Comparison of ENCODE assay signal across 1 cellular context in genomic region chr5:102832445-102832844, GRCh38.
TF ChIP-seq lines count a peak whose summit lies in the region.

No MANE protein-coding gene starts in this region.

TF ChIP-seq in GM12878, 131 proteins besides CTCF, POLR2A, EP300 and RAD21:
- TF ChIP-seq ELK1 (IDR thresholded peaks at IDR 0.05; ENCODE audit: low read depth, low read length) (no peak), BCL3 (IDR thresholded peaks at IDR 0.05; ENCODE audit: borderline replicate concordance, insufficient read depth, low read depth, low read length, poor library complexity, severe bottlenecking) (no peak), USF1 (IDR thresholded peaks at IDR 0.05; ENCODE audit: borderline replicate concordance, extremely low read length, insufficient read depth, low read depth, low read length) (no peak), NBN (IDR thresholded peaks at IDR 0.05) (no peak), CUX1 (IDR thresholded peaks at IDR 0.05; ENCODE audit: insufficient replicate concordance, low read depth, low read length) (no peak), BRCA1 (IDR thresholded peaks at IDR 0.05; ENCODE audit: low read depth, low read length) (no peak), ATF2 (IDR thresholded peaks at IDR 0.05; ENCODE audit: low read length) (no peak), NFIC (IDR thresholded peaks at IDR 0.05; ENCODE audit: low read depth, low read length) (no peak), ESRRA (IDR thresholded peaks at IDR 0.05; ENCODE audit: low read length) (no peak), ATF7 (IDR thresholded peaks at IDR 0.05; ENCODE audit: low read depth) (no peak), SIX5 (IDR thresholded peaks at IDR 0.05; ENCODE audit: low read depth, low read length, severe bottlenecking) (no peak), WRNIP1 (IDR thresholded peaks at IDR 0.05; ENCODE audit: borderline replicate concordance, low read depth, low read length) (no peak)
- TF ChIP-seq, protein P1, sequence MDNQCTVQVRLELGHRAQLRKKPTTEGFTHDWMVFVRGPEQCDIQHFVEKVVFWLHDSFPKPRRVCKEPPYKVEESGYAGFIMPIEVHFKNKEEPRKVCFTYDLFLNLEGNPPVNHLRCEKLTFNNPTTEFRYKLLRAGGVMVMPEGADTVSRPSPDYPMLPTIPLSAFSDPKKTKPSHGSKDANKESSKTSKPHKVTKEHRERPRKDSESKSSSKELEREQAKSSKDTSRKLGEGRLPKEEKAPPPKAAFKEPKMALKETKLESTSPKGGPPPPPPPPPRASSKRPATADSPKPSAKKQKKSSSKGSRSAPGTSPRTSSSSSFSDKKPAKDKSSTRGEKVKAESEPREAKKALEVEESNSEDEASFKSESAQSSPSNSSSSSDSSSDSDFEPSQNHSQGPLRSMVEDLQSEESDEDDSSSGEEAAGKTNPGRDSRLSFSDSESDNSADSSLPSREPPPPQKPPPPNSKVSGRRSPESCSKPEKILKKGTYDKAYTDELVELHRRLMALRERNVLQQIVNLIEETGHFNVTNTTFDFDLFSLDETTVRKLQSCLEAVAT (IDR thresholded peaks at IDR 0.05): no peak
- TF ChIP-seq, protein P2, sequence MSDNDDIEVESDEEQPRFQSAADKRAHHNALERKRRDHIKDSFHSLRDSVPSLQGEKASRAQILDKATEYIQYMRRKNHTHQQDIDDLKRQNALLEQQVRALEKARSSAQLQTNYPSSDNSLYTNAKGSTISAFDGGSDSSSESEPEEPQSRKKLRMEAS (IDR thresholded peaks at IDR 0.05; ENCODE audit: low read depth, low read length): no peak
- TF ChIP-seq, protein P3, sequence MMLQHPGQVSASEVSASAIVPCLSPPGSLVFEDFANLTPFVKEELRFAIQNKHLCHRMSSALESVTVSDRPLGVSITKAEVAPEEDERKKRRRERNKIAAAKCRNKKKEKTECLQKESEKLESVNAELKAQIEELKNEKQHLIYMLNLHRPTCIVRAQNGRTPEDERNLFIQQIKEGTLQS (IDR thresholded peaks at IDR 0.05; ENCODE audit: borderline replicate concordance, extremely low read depth, low read depth, low read length): no peak
TF ChIP-seq in GM12878: peak in this region for 0.
